ENCODE assay signal across 1 cellular context in the genomic region with DNA sequence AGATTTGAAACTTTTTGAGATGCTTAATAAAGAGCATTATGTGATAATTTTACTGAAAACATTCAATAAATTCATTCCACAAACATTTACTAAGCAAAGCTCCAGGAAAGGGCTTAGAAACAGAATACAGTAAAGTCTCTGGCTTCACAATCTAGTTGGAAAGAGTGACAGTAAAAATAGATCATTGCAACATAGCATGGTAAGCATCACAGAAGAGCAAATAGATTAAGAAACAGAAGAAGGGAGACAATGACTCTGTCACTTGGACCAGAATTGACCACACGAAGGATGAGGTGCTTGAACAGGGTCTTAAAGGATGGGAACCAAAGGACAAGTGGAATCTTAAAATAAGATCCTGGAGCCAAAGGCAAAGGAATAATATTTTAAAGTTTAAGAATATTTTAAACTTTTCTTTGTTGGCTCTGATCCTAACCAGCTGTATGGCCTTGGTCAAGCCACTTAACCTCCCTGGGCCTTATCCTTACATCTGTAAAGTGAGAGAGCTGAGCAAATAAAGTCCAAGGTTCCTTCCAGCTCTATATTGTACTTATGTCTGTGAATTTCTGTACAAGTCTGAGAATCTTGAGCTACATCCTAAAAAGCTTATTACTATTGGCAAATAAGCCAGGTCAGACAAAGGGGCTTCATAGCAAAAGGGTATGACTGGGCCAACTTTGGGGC.
TF ChIP-seq lines count a peak whose summit lies in the region.

No MANE protein-coding gene starts in this region.

TF ChIP-seq in GM23338, 12 proteins besides CTCF, POLR2A, EP300 and RAD21 (continued from another document):
- no peak for TF ChIP-seq STAT1 (IDR thresholded peaks at IDR 0.05; ENCODE audit: unreplicated experiment)
